Comparison of ENCODE assay signal across 17 cellular contexts in the genomic region with DNA sequence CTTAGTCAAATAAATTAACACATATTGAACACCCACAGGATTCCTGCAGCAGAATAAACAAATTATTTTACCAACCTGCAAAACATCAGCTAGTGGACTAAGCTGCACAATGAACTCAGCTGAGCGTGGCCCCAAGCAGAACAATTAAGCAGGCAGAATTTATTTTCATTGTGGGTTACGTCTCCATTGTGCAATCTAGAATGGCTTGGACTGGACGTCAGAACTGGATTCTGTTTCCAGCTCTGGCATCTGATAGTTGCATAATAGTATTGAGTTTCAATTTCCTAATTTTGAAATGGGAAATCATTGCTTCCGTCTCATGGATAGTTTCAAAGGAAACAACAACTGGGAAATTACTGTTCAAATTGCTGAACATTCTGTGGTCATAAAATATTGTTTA. TPM values are rescaled to one million over a fixed set of nuclear protein-coding genes. Genes with fewer than 3 reads are reported as not detected.
DNase-seq lines count a peak whose midpoint lies in the region; ATAC-seq and TF ChIP-seq lines count a peak whose summit lies in the region.
"Had no signal": no experiment of that assay in that cellular context is flagged by ENCODE, and none has a peak within 500 bp of the region (broad histone marks: within the 10 kb centered on the region; RNA-seq: fewer than 3 reads in every experiment).

No MANE protein-coding gene starts in this region.

- no peak overlapping the region for H3K4me3 Mint-ChIP-seq in activated CD4-positive, alpha-beta memory T cell treated with anti-CD3 and anti-CD28 coated beads for 36 hours

- H3K9me3 Mint-ChIP-seq in activated CD4-positive, alpha-beta memory T cell treated with anti-CD3 and anti-CD28 coated beads for 36 hours = peaks cover 9% of the 10 kb centered on the region

- CTCF ChIA-PET in activated CD4-positive, alpha-beta memory T cell treated with anti-CD3 and anti-CD28 coated beads for 36 hours (lab: Charles Lee) = no interaction called here

- ATAC-seq in sciatic nerve = peak; percentile 99
- ATAC-seq: activated CD4-positive, CD25-positive, alpha-beta regulatory T cell treated with anti-CD3 and anti-CD28 coated beads, Interleukin-2, amount 50 U/mL, for 24 hours had no signal

- no peak for TF ChIP-seq CTCF in foreskin fibroblast (IDR thresholded peaks at IDR 0.05; ENCODE audit: low read depth, low read length)

- no peaks in the 10 kb centered on the region for H3K4me1 Mint-ChIP-seq in activated CD4-positive, alpha-beta memory T cell treated with anti-CD3 and anti-CD28 coated beads for 36 hours (ENCODE audit: low read depth)

- POLR2A ChIA-PET in activated CD4-positive, alpha-beta memory T cell treated with anti-CD3 and anti-CD28 coated beads for 36 hours (lab: Charles Lee) = no interaction called here

- H3K36me3 Mint-ChIP-seq in activated CD4-positive, alpha-beta memory T cell treated with anti-CD3 and anti-CD28 coated beads for 36 hours = no peaks in the 10 kb centered on the region

- peaks cover 28% of the 10 kb centered on the region for H3K27me3 Mint-ChIP-seq in activated CD4-positive, alpha-beta memory T cell treated with anti-CD3 and anti-CD28 coated beads for 36 hours

- intact Hi-C loops in sciatic nerve (cut with DNase I) = no loop called here
- intact Hi-C loops in activated CD4-positive, alpha-beta memory T cell treated with anti-CD3 and anti-CD28 coated beads for 36 hours (cut with micrococcal nuclease) = no loop called here

- H3K27ac Mint-ChIP-seq in activated CD4-positive, alpha-beta memory T cell treated with anti-CD3 and anti-CD28 coated beads for 36 hours = no peak overlapping the region

- no peak overlapping the region for H3K4me3 ChIP-seq in foreskin fibroblast (ENCODE audit: low read depth in 1 of 2, low read length in 2 of 2)

- DNase-seq in EH (ENCODE audit: low read depth) (peak; percentile 22), NCI-H748 treated with DMSO at 0.1 percent for 48 hours (lab: John Stamatoyannopoulos, UW) (peak; percentile 16), foreskin fibroblast (peak; percentile 75 to 91), sciatic nerve (ENCODE audit: low spot score) (no peak), GM19238 (ENCODE audit: insufficient read length, low spot score) (no peak), AG08395 (ENCODE audit: low spot score) (no peak), kidney tubule cell (ENCODE audit: low spot score) (no peak)
- no peak for DNase-seq in activated CD4-positive, alpha-beta memory T cell treated with anti-CD3 and anti-CD28 coated beads for 36 hours
- DNase-seq: activated T-cell treated with anti-CD3 and anti-CD28 coated beads for 4 hours; BE2C; DMS79 treated with DMSO at 0.1 percent for 48 hours; effector CD4-positive, alpha-beta T cell; hypothalamus; Karpas-422; occipital lobe; OCI-M1 had no signal

RNA-seq across cellular contexts. Expression of gene RERG, which starts 35.5 kb away (rescaled TPM):
- 21.9 TPM for total RNA-seq in sciatic nerve
- not detected for total RNA-seq in activated CD4-positive, alpha-beta memory T cell treated with anti-CD3 and anti-CD28 coated beads for 36 hours

Comparison
In these comparisons a context has a peak if more than half of its experiments do, and no peak if none do; other contexts are left out.
1. DNase-seq: peak in EH (single experiment), NCI-H748 treated with DMSO at 0.1 percent for 48 hours (single experiment) and foreskin fibroblast (2 of 2); none in sciatic nerve (single experiment), activated CD4-positive, alpha-beta memory T cell treated with anti-CD3 and anti-CD28 coated beads for 36 hours (single experiment), GM19238 (single experiment), AG08395 (single experiment) and kidney tubule cell (single experiment).
2. RNA of gene RERG, which starts 35.5 kb away (total RNA-seq): 21.9 TPM in sciatic nerve (single experiment); not detected in activated CD4-positive, alpha-beta memory T cell treated with anti-CD3 and anti-CD28 coated beads for 36 hours; every median in the first group is over 10 times any median in the second.